11 cellular contexts compared by ENCODE assay signal in genomic region chr10:116654816-116655215, GRCh38. TPM values are rescaled to one million over a fixed set of nuclear protein-coding genes. Genes with fewer than 3 reads are reported as not detected.
A peak's percentile ranks its signal among the peaks of the same experiment; 100 is the strongest.
DNase-seq lines count a peak whose midpoint lies in the region; ATAC-seq and TF ChIP-seq lines count a peak whose summit lies in the region.
"Had no signal": no experiment of that assay in that cellular context is flagged by ENCODE, and none has a peak within 500 bp of the region (broad histone marks: within the 10 kb centered on the region; RNA-seq: fewer than 3 reads in every experiment).

No MANE protein-coding gene starts in this region.

- H3K9me3 ChIP-seq in body of pancreas = no peaks in the 10 kb centered on the region

- H3K27ac Mint-ChIP-seq in neural crest cell (ENCODE audit: unreplicated experiment) = no peak overlapping the region
- H3K27ac Mint-ChIP-seq in stimulated activated effector memory CD8-positive, alpha-beta T cell treated with anti-CD3 and anti-CD28 coated beads, Interleukin-12 subunit alpha, Interleukin-12 subunit beta, amount 100 ng/mL, for 72 hours = no peak overlapping the region
- H3K27ac Mint-ChIP-seq: memory B cell had no signal

- H3K9me3 Mint-ChIP-seq in neural crest cell = peaks cover 12% of the 10 kb centered on the region
- no peaks in the 10 kb centered on the region for H3K9me3 Mint-ChIP-seq in stimulated activated effector memory CD8-positive, alpha-beta T cell treated with anti-CD3 and anti-CD28 coated beads, Interleukin-12 subunit alpha, Interleukin-12 subunit beta, amount 100 ng/mL, for 72 hours

- no peak overlapping the region for H3K4me3 Mint-ChIP-seq in neural crest cell
- H3K4me3 Mint-ChIP-seq in stimulated activated effector memory CD8-positive, alpha-beta T cell treated with anti-CD3 and anti-CD28 coated beads, Interleukin-12 subunit alpha, Interleukin-12 subunit beta, amount 100 ng/mL, for 72 hours = no peak overlapping the region
- H3K4me3 Mint-ChIP-seq: memory B cell had no signal

- peak; percentile 78 for ATAC-seq in HG03342 (IDR thresholded peaks at IDR 0.05; ENCODE audit: unreplicated experiment)
- ATAC-seq in body of pancreas = peak; percentile 3
- ATAC-seq in GM18861 (IDR thresholded peaks at IDR 0.05; ENCODE audit: unreplicated experiment) = no peak
- no peak for ATAC-seq in stimulated activated effector memory CD8-positive, alpha-beta T cell treated with anti-CD3 and anti-CD28 coated beads, Interleukin-12 subunit alpha, Interleukin-12 subunit beta, amount 100 ng/mL, for 72 hours

- H3K36me3 Mint-ChIP-seq in neural crest cell (ENCODE audit: low read depth) = peaks cover 3% of the 10 kb centered on the region
- no peaks in the 10 kb centered on the region for H3K36me3 Mint-ChIP-seq in stimulated activated effector memory CD8-positive, alpha-beta T cell treated with anti-CD3 and anti-CD28 coated beads, Interleukin-12 subunit alpha, Interleukin-12 subunit beta, amount 100 ng/mL, for 72 hours
- H3K36me3 Mint-ChIP-seq: memory B cell had no signal

- H3K4me3 ChIP-seq in GM12875 (ENCODE audit: low read depth, low read length) (no peak overlapping the region), body of pancreas (no peak overlapping the region)

- peaks cover 2 to 3% of the 10 kb centered on the region in 2 donors for H3K36me3 ChIP-seq in body of pancreas (replicated peaks in 1 of 2; ENCODE audit: insufficient read depth in 1 of 2, low read depth in 2 of 2)

- no peak for TF ChIP-seq POLR2A in body of pancreas (IDR thresholded peaks at IDR 0.05)

- DNase-seq in body of pancreas (peak in 1 of 4 donors; percentile 28), neural crest cell (ENCODE audit: low read depth, low spot score) (peak; percentile 31), NCI-H187 treated with DMSO at 0.1 percent for 48 hours (lab: John Stamatoyannopoulos, UW) (no peak)
- no peak for DNase-seq in stimulated activated effector memory CD8-positive, alpha-beta T cell treated with anti-CD3 and anti-CD28 coated beads, Interleukin-12 subunit alpha, Interleukin-12 subunit beta, amount 100 ng/mL, for 72 hours (ENCODE audit: low spot score in 2 of 2)
- DNase-seq: activated CD4-positive, alpha-beta T cell treated with anti-CD3 and anti-CD28 coated beads for 1 hour had no signal

- TF ChIP-seq CTCF in GM12875 (IDR thresholded peaks at IDR 0.05; ENCODE audit: borderline replicate concordance, insufficient read depth, low read depth, low read length) = 0 out of 2 replicates have a peak, but pooled peaks have one; percentile 10
- TF ChIP-seq CTCF in body of pancreas (IDR thresholded peaks at IDR 0.05) = peak in 6 of 7 experiments; percentile 7 to 51 (median 46)
- TF ChIP-seq CTCF in neural crest cell (conservative IDR thresholded peaks at IDR 0.05) = peak; percentile 60

- peaks cover 9% of the 10 kb centered on the region for H3K27me3 Mint-ChIP-seq in neural crest cell (ENCODE audit: low read depth)
- H3K27me3 Mint-ChIP-seq: memory B cell had no signal

- WGBS in body of pancreas, 2 donors = 18 to 26% methylated on average over 2 to 4 of the region's 4 CpGs

- H3K4me1 ChIP-seq in body of pancreas = peaks cover 40% of the 10 kb centered on the region

- intact Hi-C loops in body of pancreas (cut with DNase I) = no loop called here

- peak overlapping the region in 2 of 4 donors; percentile 20 to 58 for H3K27ac ChIP-seq in body of pancreas

- H3K27me3 ChIP-seq in body of pancreas = no peaks in the 10 kb centered on the region

- peaks cover 4% of the 10 kb centered on the region for H3K4me1 Mint-ChIP-seq in neural crest cell
- no peaks in the 10 kb centered on the region for H3K4me1 Mint-ChIP-seq in stimulated activated effector memory CD8-positive, alpha-beta T cell treated with anti-CD3 and anti-CD28 coated beads, Interleukin-12 subunit alpha, Interleukin-12 subunit beta, amount 100 ng/mL, for 72 hours
- H3K4me1 Mint-ChIP-seq: memory B cell had no signal

RNA-seq across cellular contexts. Expression of gene PNLIPRP2, which starts 34.1 kb away (rescaled TPM):
- total RNA-seq in body of pancreas (1,000 to 10,000 TPM in 1 of 2 donors, 100 to 1,000 TPM in 1; 455 to 2,069 TPM), neural crest cell (not detected in 2 replicates)
- total RNA-seq: H4, subcutaneous adipose tissue had no signal

Comparison
In these comparisons a context has a peak if more than half of its experiments do, and no peak if none do; other contexts are left out.
1. CTCF ChIP-seq: peak in every context shown above with its lines; median percentile 60 in neural crest cell; 46 in body of pancreas; 10 in GM12875.
2. ATAC-seq: peak in HG03342 (single experiment) and body of pancreas (single experiment); none in GM18861 (single experiment) and stimulated activated effector memory CD8-positive, alpha-beta T cell treated with anti-CD3 and anti-CD28 coated beads, Interleukin-12 subunit alpha, Interleukin-12 subunit beta, amount 100 ng/mL, for 72 hours (single experiment).
3. RNA of gene PNLIPRP2, which starts 34.1 kb away (total RNA-seq): 455 to 2,069 TPM in body of pancreas; not detected in neural crest cell; every median in the first group is over 100 times any median in the second.